ENCODE assay signal across 19 cellular contexts in genomic region chr6:20335872-20336271, GRCh38.
DNase-seq lines count a peak whose midpoint lies in the region; ATAC-seq, FAIRE-seq and TF ChIP-seq lines count a peak whose summit lies in the region.
"Had no signal": no experiment of that assay in that cellular context is flagged by ENCODE, and none has a peak within 500 bp of the region (broad histone marks: within the 10 kb centered on the region; RNA-seq: fewer than 3 reads in every experiment).

No MANE protein-coding gene starts in this region.

- TF ChIP-seq CTCF in CD4-positive, alpha-beta T cell (IDR thresholded peaks at IDR 0.05) = no peak
- no peak for TF ChIP-seq CTCF in GM12865 (IDR thresholded peaks at IDR 0.05; ENCODE audit: insufficient read depth, low read depth, low read length, missing control alignments)
- TF ChIP-seq CTCF in activated CD8-positive, alpha-beta T cell treated with anti-CD3 and anti-CD28 coated beads for 36 hours (IDR thresholded peaks at IDR 0.05) = no peak
- TF ChIP-seq CTCF in HepG2 (CRISPR knock-in tag; IDR thresholded peaks at IDR 0.05) = no peak
- TF ChIP-seq CTCF in GM10248 (IDR thresholded peaks at IDR 0.05; ENCODE audit: control extremely low read depth, extremely low read depth, low read depth, missing control alignments) = no peak

- in situ Hi-C loops in HepG2 (cut with HindIII; ENCODE audit: extremely low pct_ligation_motif_present, low pct_unique_long_range_greater_than_20kb) = no loop called here

- no peak overlapping the region for H2AFZ ChIP-seq in HepG2 (ENCODE audit: low read length)

- FAIRE-seq in HepG2 (lab: Jason Lieb, UNC) = no peak
- FAIRE-seq: GM19239, HTR-8/SVneo had no signal

- H3K9me3 Mint-ChIP-seq in CD4-positive, alpha-beta T cell = no peaks in the 10 kb centered on the region
- H3K9me3 Mint-ChIP-seq in activated CD8-positive, alpha-beta T cell treated with anti-CD3 and anti-CD28 coated beads for 36 hours = no peaks in the 10 kb centered on the region
- peaks cover 0 to 2% (median 0%) of the 10 kb centered on the region in 6 donors for H3K9me3 Mint-ChIP-seq in immature natural killer cell
- H3K9me3 Mint-ChIP-seq: stimulated activated memory B cell treated with anti-CD40 and anti-IgM and Interleukin-4, amounts not matched to agents 10 μg/mL and 1 μg/mL and 100 μg/mL, for 72 hours had no signal

- H3K4me3 Mint-ChIP-seq in CD4-positive, alpha-beta T cell = peak overlapping the region; percentile 82
- peak overlapping the region; percentile 41 for H3K4me3 Mint-ChIP-seq in activated CD8-positive, alpha-beta T cell treated with anti-CD3 and anti-CD28 coated beads for 36 hours
- H3K4me3 Mint-ChIP-seq in immature natural killer cell = peak overlapping the region; percentile 71 to 93 (median 76)
- H3K4me3 Mint-ChIP-seq: stimulated activated memory B cell treated with anti-CD40 and anti-IgM and Interleukin-4, amounts not matched to agents 10 μg/mL and 1 μg/mL and 100 μg/mL, for 72 hours had no signal

- TF ChIP-seq EP300 in HepG2 (IDR thresholded peaks at IDR 0.05; ENCODE audit: low read depth in 2 of 2, low read length in 2 of 2) (no peak), HepG2 (CRISPR knock-in tag; IDR thresholded peaks at IDR 0.05; ENCODE audit: borderline replicate concordance) (no peak)

- H3K36me3 Mint-ChIP-seq in CD4-positive, alpha-beta T cell (ENCODE audit: low read depth) = no peaks in the 10 kb centered on the region
- H3K36me3 Mint-ChIP-seq in activated CD8-positive, alpha-beta T cell treated with anti-CD3 and anti-CD28 coated beads for 36 hours (ENCODE audit: low read depth) = no peaks in the 10 kb centered on the region
- peaks cover 0 to 3% (median 0%) of the 10 kb centered on the region in 3 donors for H3K36me3 Mint-ChIP-seq in immature natural killer cell
- H3K36me3 Mint-ChIP-seq: stimulated activated memory B cell treated with anti-CD40 and anti-IgM and Interleukin-4, amounts not matched to agents 10 μg/mL and 1 μg/mL and 100 μg/mL, for 72 hours had no signal

- ATAC-seq in CD4-positive, alpha-beta T cell (ENCODE audit: poor library complexity) = peak; percentile 54
- peak; percentile 70 for ATAC-seq in activated CD8-positive, alpha-beta T cell treated with anti-CD3 and anti-CD28 coated beads for 36 hours
- no peak for ATAC-seq in HepG2
- ATAC-seq in GM21390 (IDR thresholded peaks at IDR 0.05; ENCODE audit: unreplicated experiment) = no peak
- ATAC-seq in HG03469 (IDR thresholded peaks at IDR 0.05; ENCODE audit: unreplicated experiment) = no peak
- ATAC-seq: stimulated activated memory B cell treated with anti-CD40 and anti-IgM and Interleukin-4, amounts not matched to agents 10 μg/mL and 1 μg/mL and 100 μg/mL, for 72 hours had no signal

- 11% methylated on average over 4 of the region's 4 CpGs for WGBS in HepG2 (ENCODE audit: low lambda C conversion rate)

- H3K27ac ChIP-seq in CD4-positive, alpha-beta T cell (ENCODE audit: low read depth, low read length) = no peak overlapping the region
- H3K27ac ChIP-seq in HepG2 (ENCODE audit: extremely low read length, insufficient read depth, low read length) = no peak overlapping the region
- H3K27ac ChIP-seq: ascending aorta, BLaER1, RWPE1, upper lobe of left lung had no signal

- no peaks in the 10 kb centered on the region; a peak in 1 of 5 replicates for H3K36me3 ChIP-seq in HepG2 (replicated peaks in 1 of 2; ENCODE audit: control insufficient read depth in 1 of 2, insufficient read depth in 2 of 2, low read length in 2 of 2)
- H3K36me3 ChIP-seq: ascending aorta, BLaER1, upper lobe of left lung had no signal

- H3K79me2 ChIP-seq in HepG2 (ENCODE audit: insufficient read depth, low read length) = no peaks in the 10 kb centered on the region

- peaks cover 33% of the 10 kb centered on the region for H3K4me1 Mint-ChIP-seq in CD4-positive, alpha-beta T cell (ENCODE audit: low read depth)
- H3K4me1 Mint-ChIP-seq in activated CD8-positive, alpha-beta T cell treated with anti-CD3 and anti-CD28 coated beads for 36 hours (ENCODE audit: low read depth) = peaks cover 24% of the 10 kb centered on the region
- peaks cover 13 to 26% of the 10 kb centered on the region in 2 donors for H3K4me1 Mint-ChIP-seq in immature natural killer cell

- H4K20me1 ChIP-seq in HepG2 (ENCODE audit: insufficient read depth, low read length) = no peaks in the 10 kb centered on the region
- H4K20me1 ChIP-seq: BLaER1 had no signal

- POLR2A ChIA-PET in CD4-positive, alpha-beta T cell (lab: Charles Lee) = interaction anchor here (1.1 to 5.0 kb wide), 8 partner anchors 9 to 123 kb away, joined by 3 to 49 read pairs (median 6); no protein-coding TSS in a partner anchor
- POLR2A ChIA-PET in activated CD8-positive, alpha-beta T cell treated with anti-CD3 and anti-CD28 coated beads for 36 hours (lab: Charles Lee) = interaction anchor here (0.7 to 2.3 kb wide), 5 partner anchors 8 to 130 kb away, joined by 3 to 11 read pairs (median 5); no protein-coding TSS in a partner anchor
- POLR2A ChIA-PET in HepG2 (lab: Yijun Ruan, JAX) (no interaction called here), GM10248 (lab: Yijun Ruan, JAX) (no interaction called here)

- CTCF ChIA-PET in CD4-positive, alpha-beta T cell (lab: Charles Lee) = interaction anchor here (1.5 kb wide), 1 partner anchor 10 kb away, joined by 3 read pairs; no protein-coding TSS in a partner anchor
- CTCF ChIA-PET in activated CD8-positive, alpha-beta T cell treated with anti-CD3 and anti-CD28 coated beads for 36 hours (lab: Charles Lee) = interaction anchor here (0.7 to 3.0 kb wide), 6 partner anchors 13 to 192 kb away, joined by 3 to 10 read pairs (median 4); no protein-coding TSS in a partner anchor
- CTCF ChIA-PET in HepG2 (lab: Yijun Ruan, JAX; ENCODE audit: low intra/inter-chr PET ratio, low total read pairs) = no interaction called here
- CTCF ChIA-PET in GM10248 (lab: Yijun Ruan, JAX) = interaction anchor here (1.7 to 3.4 kb wide), 2 partner anchors 14 to 192 kb away, joined by 4 to 10 read pairs; no protein-coding TSS in a partner anchor

- H3K4me3 ChIP-seq in GM12865 (ENCODE audit: low read depth, low read length) = peak overlapping the region; percentile 21; the same call in 1 of the 2 replicates
- H3K4me3 ChIP-seq in HepG2 (replicated peaks in 1 of 3; ENCODE audit: insufficient read depth in 1 of 3, low read depth in 2 of 3, low read length in 3 of 3) = no peak overlapping the region
- H3K4me3 ChIP-seq: ascending aorta, BLaER1, upper lobe of left lung had no signal

- H3K27me3 ChIP-seq in CD4-positive, alpha-beta T cell (ENCODE audit: control insufficient read depth, insufficient read depth, low read length) = no peaks in the 10 kb centered on the region
- peaks cover 0 to 10% of the 10 kb centered on the region in 2 experiments; a peak in 2 of 5 replicates for H3K27me3 ChIP-seq in HepG2 (ENCODE audit: control insufficient read depth in 1 of 2, insufficient read depth in 2 of 2, low read length in 2 of 2)
- H3K27me3 ChIP-seq: ascending aorta, BLaER1, upper lobe of left lung had no signal

- no peaks in the 10 kb centered on the region for H3K27me3 Mint-ChIP-seq in CD4-positive, alpha-beta T cell
- H3K27me3 Mint-ChIP-seq in activated CD8-positive, alpha-beta T cell treated with anti-CD3 and anti-CD28 coated beads for 36 hours = no peaks in the 10 kb centered on the region
- peaks cover 0 to 5% (median 2%) of the 10 kb centered on the region in 3 donors for H3K27me3 Mint-ChIP-seq in immature natural killer cell (ENCODE audit: low read depth in 3 of 3)

- DNase-seq in CD4-positive, alpha-beta T cell = no peak
- DNase-seq in GM12865 (ENCODE audit: low read depth) (no peak), immature natural killer cell (peak in 2 of 3 donors; percentile 6 to 18), HepG2 (ENCODE audit: low spot score) (no peak), GM10248 (ENCODE audit: extremely low spot score) (no peak)
- DNase-seq in activated CD8-positive, alpha-beta T cell treated with anti-CD3 and anti-CD28 coated beads for 36 hours = no peak
- DNase-seq: DMS53, hypothalamus, kidney glomerular epithelial cell, retina, upper lobe of left lung had no signal

- intact Hi-C loops in CD4-positive, alpha-beta T cell (cut with DNase I, micrococcal nuclease) = no loop called here
- intact Hi-C loops in activated CD8-positive, alpha-beta T cell treated with anti-CD3 and anti-CD28 coated beads for 36 hours (cut with micrococcal nuclease) = no loop called here
- intact Hi-C loops in HepG2 (cut with micrococcal nuclease; ENCODE audit: unreplicated experiment) = no loop called here

- TF ChIP-seq POLR2A in HepG2 (IDR thresholded peaks at IDR 0.05; ENCODE audit: insufficient read depth in 1 of 2, low read depth in 2 of 2, low read length in 2 of 2) = no peak

- BruUV-seq in HepG2 (replicated peaks; lab: Mats Ljungman, UMichigan) = no TSS peak

- H3K9me3 ChIP-seq in CD4-positive, alpha-beta T cell (ENCODE audit: control insufficient read depth, low read length) = no peaks in the 10 kb centered on the region
- no peaks in the 10 kb centered on the region for H3K9me3 ChIP-seq in HepG2 (ENCODE audit: low read length)
- H3K9me3 ChIP-seq: ascending aorta, BLaER1, upper lobe of left lung had no signal

- H3K27ac Mint-ChIP-seq in CD4-positive, alpha-beta T cell = peak overlapping the region; percentile 61
- H3K27ac Mint-ChIP-seq in activated CD8-positive, alpha-beta T cell treated with anti-CD3 and anti-CD28 coated beads for 36 hours = peak overlapping the region; percentile 65
- peak overlapping the region; percentile 9 to 83 (median 70) for H3K27ac Mint-ChIP-seq in immature natural killer cell
- H3K27ac Mint-ChIP-seq: stimulated activated memory B cell treated with anti-CD40 and anti-IgM and Interleukin-4, amounts not matched to agents 10 μg/mL and 1 μg/mL and 100 μg/mL, for 72 hours had no signal

- H3K9ac ChIP-seq in HepG2 (ENCODE audit: insufficient read depth, low read depth, low read length) = no peak overlapping the region
- H3K9ac ChIP-seq: BLaER1 had no signal

- H3K4me2 ChIP-seq in HepG2 (ENCODE audit: low read depth, low read length) = no peak overlapping the region
- H3K4me2 ChIP-seq: BLaER1 had no signal

- no peak for TF ChIP-seq RAD21 in HepG2 (CRISPR knock-in tag; IDR thresholded peaks at IDR 0.05)

- H3K4me1 ChIP-seq in HepG2 (ENCODE audit: insufficient read depth, low read length) = no peaks in the 10 kb centered on the region
- H3K4me1 ChIP-seq: ascending aorta, upper lobe of left lung had no signal

TF ChIP-seq in HepG2, 621 proteins besides CTCF, POLR2A, EP300 and RAD21 (continues in another document):
- no peak for TF ChIP-seq SP5 (CRISPR knock-in tag; IDR thresholded peaks at IDR 0.05; ENCODE audit: borderline replicate concordance, low read depth)

Comparison
In these comparisons a context has a peak if more than half of its experiments do, and no peak if none do; other contexts are left out.
1. ATAC-seq: peak in CD4-positive, alpha-beta T cell (single experiment) and activated CD8-positive, alpha-beta T cell treated with anti-CD3 and anti-CD28 coated beads for 36 hours (single experiment); none in HepG2 (single experiment), GM21390 (single experiment) and HG03469 (single experiment).
2. DNase-seq: peak in immature natural killer cell (2 of 3); none in CD4-positive, alpha-beta T cell (0 of 10), GM12865 (single experiment), activated CD8-positive, alpha-beta T cell treated with anti-CD3 and anti-CD28 coated beads for 36 hours (single experiment), HepG2 (single experiment) and GM10248 (single experiment).
3. POLR2A ChIA-PET loops: an anchor here in CD4-positive, alpha-beta T cell (1.1 to 5.0 kb wide) and activated CD8-positive, alpha-beta T cell treated with anti-CD3 and anti-CD28 coated beads for 36 hours (0.7 to 2.3 kb wide); none called in HepG2 and GM10248.
4. Peak in every context shown above with its lines, with median percentiles within 50 percentile points of each other: H3K27ac Mint-ChIP-seq and H3K4me3 Mint-ChIP-seq.